Comparison of ENCODE assay signal across 26 cellular contexts in genomic region chr17:2387086-2388019, GRCh38.
"Had no signal": no experiment of that assay in that cellular context is flagged by ENCODE, and none has a peak within 500 bp of the region (broad histone marks: within the 10 kb centered on the region; RNA-seq: fewer than 3 reads in every experiment).

No MANE protein-coding gene starts in this region.

- DNase-seq: activated CD4-positive, alpha-beta T cell treated with anti-CD3 and anti-CD28 coated beads, Interleukin-2, amount 50 U/mL, for 1 hour; activated CD8-positive, alpha-beta memory T cell treated with anti-CD3 and anti-CD28 coated beads for 24 hours; activated CD8-positive, alpha-beta memory T cell treated with anti-CD3 and anti-CD28 coated beads, Interleukin-2, amount 50 U/mL, for 48 hours; activated effector memory CD4-positive, alpha-beta T cell treated with anti-CD3 and anti-CD28 coated beads, Interleukin-2, amount 50 U/mL, for 16 hours; activated T-cell treated with anti-CD3 and anti-CD28 coated beads, Interleukin-2, amount 50 U/mL, for 48 hours; cerebellar nuclear complex; foreskin keratinocyte; glutamatergic neuron; hippocampal formation; stimulated activated CD4-positive, alpha-beta T cell treated with anti-CD3 and anti-CD28 coated beads, Interleukin-2, amount 100 ng/mL, for 48 hours; T1000; tibial artery had no signal

- H3K27ac Mint-ChIP-seq: activated naive CD4-positive, alpha-beta T cell treated with anti-CD3 and anti-CD28 coated beads, Interleukin-2, amount 50 U/mL, for 24 hours; mesothelial cell of epicardium had no signal

- H3K4me3 Mint-ChIP-seq: activated naive CD4-positive, alpha-beta T cell treated with anti-CD3 and anti-CD28 coated beads, Interleukin-2, amount 50 U/mL, for 24 hours; mesothelial cell of epicardium; natural killer cell treated with Interleukin-12 subunit alpha and Interleukin-12 subunit beta and Interleukin-15 and Interleukin-18, amount 100 ng/mL, for 72 hours had no signal

- H3K9me3 ChIP-seq: breast epithelium, right atrium auricular region, tibial artery had no signal

- H3K9me3 Mint-ChIP-seq: activated naive CD4-positive, alpha-beta T cell treated with anti-CD3 and anti-CD28 coated beads, Interleukin-2, amount 50 U/mL, for 24 hours; mesothelial cell of epicardium; natural killer cell treated with Interleukin-12 subunit alpha and Interleukin-12 subunit beta and Interleukin-15 and Interleukin-18, amount 100 ng/mL, for 72 hours had no signal

- H3K36me3 Mint-ChIP-seq: activated naive CD4-positive, alpha-beta T cell treated with anti-CD3 and anti-CD28 coated beads, Interleukin-2, amount 50 U/mL, for 24 hours; natural killer cell treated with Interleukin-12 subunit alpha and Interleukin-12 subunit beta and Interleukin-15 and Interleukin-18, amount 100 ng/mL, for 72 hours had no signal

- H3K4me1 ChIP-seq: foreskin keratinocyte had no signal

- H3K27ac ChIP-seq: breast epithelium, foreskin keratinocyte, right atrium auricular region, SK-N-MC, tibial artery had no signal

- FAIRE-seq: astrocyte, keratinocyte, urothelium cell line had no signal

- H3K27me3 Mint-ChIP-seq: activated naive CD4-positive, alpha-beta T cell treated with anti-CD3 and anti-CD28 coated beads, Interleukin-2, amount 50 U/mL, for 24 hours; natural killer cell treated with Interleukin-12 subunit alpha and Interleukin-12 subunit beta and Interleukin-15 and Interleukin-18, amount 100 ng/mL, for 72 hours; progenitor cell of endocrine pancreas had no signal

- ATAC-seq: activated CD4-positive, CD25-positive, alpha-beta regulatory T cell treated with anti-CD3 and anti-CD28 coated beads, Interleukin-2, amount 50 U/mL, for 24 hours; foreskin keratinocyte; left lobe of liver; natural killer cell treated with Interleukin-12 subunit alpha and Interleukin-12 subunit beta and Interleukin-15 and Interleukin-18, amount 100 ng/mL, for 72 hours had no signal

- H3K27me3 ChIP-seq: breast epithelium, foreskin keratinocyte, right atrium auricular region, tibial artery had no signal

- H3K4me3 ChIP-seq: breast epithelium, lung, right atrium auricular region, SK-N-MC, skin epidermis, tibial artery had no signal
